In genomic region chr1:230124187-230125128, GRCh38 we compare ENCODE assay signal across 11 cellular contexts. TPM values are rescaled to one million over a fixed set of nuclear protein-coding genes. Genes with fewer than 3 reads are reported as not detected.
DNase-seq lines count a peak whose midpoint lies in the region; ATAC-seq, FAIRE-seq and TF ChIP-seq lines count a peak whose summit lies in the region.
"Had no signal": no experiment of that assay in that cellular context is flagged by ENCODE, and none has a peak within 500 bp of the region (broad histone marks: within the 10 kb centered on the region; RNA-seq: fewer than 3 reads in every experiment).

No MANE protein-coding gene starts in this region.

- BruUV-seq in HepG2 (replicated peaks; lab: Mats Ljungman, UMichigan) = no TSS peak

- no peaks in the 10 kb centered on the region for H3K9me3 ChIP-seq in BLaER1 treated with 17β-estradiol and CSF1 and Interleukin-3, amounts not matched to agents 10 nM and 100 nM (replicated peaks in 1 of 11)
- H3K9me3 ChIP-seq in HepG2 (ENCODE audit: low read length) = no peaks in the 10 kb centered on the region
- H3K9me3 ChIP-seq in esophagus muscularis mucosa = no peaks in the 10 kb centered on the region
- H3K9me3 ChIP-seq: mucosa of descending colon had no signal

- H3K36me3 ChIP-seq in BLaER1 treated with 17β-estradiol and CSF1 and Interleukin-3, amounts not matched to agents 10 nM and 100 nM = peaks cover 0 to 21% (median 0%) of the 10 kb centered on the region in 11 experiments; a peak in 6 of 22 replicates
- H3K36me3 ChIP-seq in GM23338 (ENCODE audit: insufficient read depth) (no peaks in the 10 kb centered on the region), HepG2 (replicated peaks in 1 of 2; ENCODE audit: control insufficient read depth in 1 of 2, insufficient read depth in 2 of 2, low read length in 2 of 2) (no peaks in the 10 kb centered on the region), esophagus muscularis mucosa (peaks cover 0 to 10% (median 4%) of the 10 kb centered on the region in 4 donors)

- no peak for ATAC-seq in GM23338
- no peak for ATAC-seq in HepG2
- no peak for ATAC-seq in GM18870 (IDR thresholded peaks at IDR 0.05; ENCODE audit: unreplicated experiment)

- TF ChIP-seq CTCF in GM23338 (conservative IDR thresholded peaks at IDR 0.05; ENCODE audit: low read depth in 2 of 2) = no peak
- TF ChIP-seq CTCF in HepG2 (CRISPR knock-in tag; IDR thresholded peaks at IDR 0.05) = no peak
- TF ChIP-seq CTCF in esophagus muscularis mucosa (IDR thresholded peaks at IDR 0.05) = no peak

- H3K4me2 ChIP-seq in BLaER1 treated with 17β-estradiol and CSF1 and Interleukin-3, amounts not matched to agents 10 nM and 100 nM = peak overlapping the region; percentile 68 to 99 (median 94)
- H3K4me2 ChIP-seq in GM23338 (no peak overlapping the region), HepG2 (ENCODE audit: low read depth, low read length) (peak overlapping the region; percentile 36)

- peaks cover 84 to 100% (median 100%) of the 10 kb centered on the region in 10 experiments for H3K4me1 ChIP-seq in BLaER1 treated with 17β-estradiol and CSF1 and Interleukin-3, amounts not matched to agents 10 nM and 100 nM
- peaks cover 23% of the 10 kb centered on the region; the same call in 1 of the 2 replicates for H3K4me1 ChIP-seq in GM23338 (ENCODE audit: insufficient read depth)
- H3K4me1 ChIP-seq in HepG2 (ENCODE audit: insufficient read depth, low read length) = peaks cover 49% of the 10 kb centered on the region
- H3K4me1 ChIP-seq in esophagus muscularis mucosa = peaks cover 21 to 91% (median 81%) of the 10 kb centered on the region in 4 donors

- DNase-seq in GM23338 (ENCODE audit: low spot score) = no peak
- DNase-seq in T-helper 2 cell treated with Interferon-gamma antibody and Interleukin-4, amounts not matched to agents 5 μg/mL and 100 μg/mL, for 36 hours (ENCODE audit: low spot score) = no peak
- DNase-seq in HepG2 (ENCODE audit: low spot score) = no peak
- no peak for DNase-seq in NCI-H774 (lab: John Stamatoyannopoulos, UW)
- DNase-seq in cardiac septum (ENCODE audit: low spot score) = no peak
- DNase-seq in esophagus muscularis mucosa (ENCODE audit: extremely low spot score) = no peak
- DNase-seq: activated CD4-positive, alpha-beta T cell treated with anti-CD3 and anti-CD28 coated beads, Interleukin-2, amount 50 U/mL, for 4 hours; EL; mucosa of descending colon had no signal

- H3K9ac ChIP-seq in BLaER1 treated with 17β-estradiol and CSF1 and Interleukin-3, amounts not matched to agents 10 nM and 100 nM = peak overlapping the region in 6 of 11 experiments; percentile 45 to 83 (median 65); a peak in 12 of 22 replicates
- H3K9ac ChIP-seq in HepG2 (ENCODE audit: insufficient read depth, low read depth, low read length) = no peak overlapping the region

- peaks cover 65% of the 10 kb centered on the region for H3K4me1 Mint-ChIP-seq in GM23338
- H3K4me1 Mint-ChIP-seq in T-helper 2 cell treated with Interferon-gamma antibody and Interleukin-4, amounts not matched to agents 5 μg/mL and 100 μg/mL, for 36 hours (ENCODE audit: low read depth) = peaks cover 57% of the 10 kb centered on the region

- H3K4me3 ChIP-seq in BLaER1 treated with 17β-estradiol and CSF1 and Interleukin-3, amounts not matched to agents 10 nM and 100 nM = peak overlapping the region in 3 of 10 experiments; percentile 18 to 50 (median 37); a peak in 5 of 20 replicates
- H3K4me3 ChIP-seq in GM23338 = no peak overlapping the region
- H3K4me3 ChIP-seq in HepG2 (replicated peaks in 1 of 3; ENCODE audit: insufficient read depth in 1 of 3, low read depth in 2 of 3, low read length in 3 of 3) = no peak overlapping the region
- H3K4me3 ChIP-seq in esophagus muscularis mucosa = no peak overlapping the region
- H3K4me3 ChIP-seq: mucosa of descending colon had no signal

- no peaks in the 10 kb centered on the region for H3K27me3 ChIP-seq in BLaER1 treated with 17β-estradiol and CSF1 and Interleukin-3, amounts not matched to agents 10 nM and 100 nM
- H3K27me3 ChIP-seq in GM23338 (ENCODE audit: insufficient read depth) (no peaks in the 10 kb centered on the region), HepG2 (ENCODE audit: control insufficient read depth in 1 of 2, insufficient read depth in 2 of 2, low read length in 2 of 2) (no peaks in the 10 kb centered on the region), esophagus muscularis mucosa (no peaks in the 10 kb centered on the region)

- TF ChIP-seq EP300 in HepG2 (IDR thresholded peaks at IDR 0.05; ENCODE audit: low read depth in 2 of 2, low read length in 2 of 2) = no peak
- TF ChIP-seq EP300 in HepG2 (CRISPR knock-in tag; IDR thresholded peaks at IDR 0.05; ENCODE audit: borderline replicate concordance) = no peak
- no peak for TF ChIP-seq EP300 in esophagus muscularis mucosa (IDR thresholded peaks at IDR 0.05)

- intact Hi-C loops in HepG2 (cut with micrococcal nuclease; ENCODE audit: unreplicated experiment) = loop anchor here (5.0 kb wide), 1 partner anchor 57 kb away; the partner anchor contains the start of gene GALNT2
- intact Hi-C loops in cardiac septum (cut with DNase I) = no loop called here
- intact Hi-C loops in esophagus muscularis mucosa (cut with DNase I) = no loop called here

- H3K9me2 ChIP-seq in GM23338 (ENCODE audit: insufficient read depth) = no peaks in the 10 kb centered on the region

- no peak for TF ChIP-seq POLR2A in HepG2 (IDR thresholded peaks at IDR 0.05; ENCODE audit: insufficient read depth in 1 of 2, low read depth in 2 of 2, low read length in 2 of 2)
- TF ChIP-seq POLR2A in esophagus muscularis mucosa (IDR thresholded peaks at IDR 0.05; ENCODE audit: low read depth) = no peak

- WGBS in HepG2 (ENCODE audit: low lambda C conversion rate) = 96% methylated on average over 8 of the region's 9 CpGs
- 66% methylated on average over 9 of the region's 9 CpGs for WGBS in esophagus muscularis mucosa

- H3K36me3 Mint-ChIP-seq in GM23338 (ENCODE audit: low read depth) = no peaks in the 10 kb centered on the region; the same call in 2 of the 3 replicates
- H3K36me3 Mint-ChIP-seq in T-helper 2 cell treated with Interferon-gamma antibody and Interleukin-4, amounts not matched to agents 5 μg/mL and 100 μg/mL, for 36 hours (ENCODE audit: low read depth) = peaks cover 2% of the 10 kb centered on the region

- TF ChIP-seq RAD21 in HepG2 (CRISPR knock-in tag; IDR thresholded peaks at IDR 0.05) = no peak

- H3K9me3 Mint-ChIP-seq in GM23338 = no peaks in the 10 kb centered on the region
- H3K9me3 Mint-ChIP-seq in T-helper 2 cell treated with Interferon-gamma antibody and Interleukin-4, amounts not matched to agents 5 μg/mL and 100 μg/mL, for 36 hours = no peaks in the 10 kb centered on the region

- no peak overlapping the region for H3K4me3 Mint-ChIP-seq in GM23338
- H3K4me3 Mint-ChIP-seq in T-helper 2 cell treated with Interferon-gamma antibody and Interleukin-4, amounts not matched to agents 5 μg/mL and 100 μg/mL, for 36 hours = peak overlapping the region; percentile 53

- in situ Hi-C loops in HepG2 (cut with HindIII; ENCODE audit: extremely low pct_ligation_motif_present, low pct_unique_long_range_greater_than_20kb) = no loop called here

- no peaks in the 10 kb centered on the region for H3F3A ChIP-seq in GM23338 (replicated peaks; ENCODE audit: low read depth)

- peaks cover 10 to 93% (median 74%) of the 10 kb centered on the region in 11 experiments; a peak in 20 of 22 replicates for H4K20me1 ChIP-seq in BLaER1 treated with 17β-estradiol and CSF1 and Interleukin-3, amounts not matched to agents 10 nM and 100 nM
- H4K20me1 ChIP-seq in GM23338 (replicated peaks; ENCODE audit: insufficient read depth) (peaks cover 3% of the 10 kb centered on the region), HepG2 (ENCODE audit: insufficient read depth, low read length) (no peaks in the 10 kb centered on the region)

- FAIRE-seq in HepG2 (lab: Jason Lieb, UNC) = no peak

- CTCF ChIA-PET in HepG2 (lab: Yijun Ruan, JAX; ENCODE audit: low intra/inter-chr PET ratio, low total read pairs) = no interaction called here

- H3K79me2 ChIP-seq in GM23338 (replicated peaks; ENCODE audit: insufficient read depth) = peaks cover 78% of the 10 kb centered on the region
- peaks cover 43% of the 10 kb centered on the region for H3K79me2 ChIP-seq in HepG2 (ENCODE audit: insufficient read depth, low read length)

- H3K27ac Mint-ChIP-seq in GM23338 = peak overlapping the region; percentile 21
- H3K27ac Mint-ChIP-seq in T-helper 2 cell treated with Interferon-gamma antibody and Interleukin-4, amounts not matched to agents 5 μg/mL and 100 μg/mL, for 36 hours = peak overlapping the region; percentile 79

- POLR2A ChIA-PET in HepG2 (lab: Yijun Ruan, JAX) = interaction anchor here (1.4 to 1.6 kb wide), 2 partner anchors 19 to 34 kb away, joined by 4 to 5 read pairs; no protein-coding TSS in a partner anchor

- H3K27me3 Mint-ChIP-seq in GM23338 (ENCODE audit: insufficient read depth, low read depth, poor library complexity) = peaks cover 11% of the 10 kb centered on the region
- H3K27me3 Mint-ChIP-seq in T-helper 2 cell treated with Interferon-gamma antibody and Interleukin-4, amounts not matched to agents 5 μg/mL and 100 μg/mL, for 36 hours (ENCODE audit: low read depth) = no peaks in the 10 kb centered on the region

- peak overlapping the region in 8 of 11 experiments; percentile 18 to 93 (median 82); a peak in 15 of 22 replicates for H3K27ac ChIP-seq in BLaER1 treated with 17β-estradiol and CSF1 and Interleukin-3, amounts not matched to agents 10 nM and 100 nM
- no peak overlapping the region for H3K27ac ChIP-seq in GM23338 (ENCODE audit: low read depth)
- H3K27ac ChIP-seq in HepG2 (ENCODE audit: extremely low read length, insufficient read depth, low read length) = peak overlapping the region; percentile 48
- H3K27ac ChIP-seq in esophagus muscularis mucosa (replicated peaks in 1 of 4) = peak overlapping the region in 2 of 4 donors; percentile 15 to 51

- no peak overlapping the region for H2AFZ ChIP-seq in GM23338
- H2AFZ ChIP-seq in HepG2 (ENCODE audit: low read length) = no peak overlapping the region

RNA-seq across cellular contexts. Expression of gene GALNT2, which starts 57.4 kb away (rescaled TPM):
- total RNA-seq in GM23338 (2014; rRNA removed; shearing (Covaris generic)) = 37.2 and 48.3 TPM in 2 replicates
- 17.8 and 19.2 TPM in 2 replicates for polyA plus RNA-seq in GM23338 (2016; fragmentation: Nextera tagmentation; extraction: Ambion mirVana)
- 18.1 and 39.6 TPM in 2 replicates for total RNA-seq in HepG2 (2016; rRNA removed; fragmentation: Illumina TruSeq; extraction: Trizol)
- total RNA-seq in HepG2 (2016; cell fraction: cytosol; rRNA removed; fragmentation: Illumina TruSeq; extraction: Trizol; ENCODE audit: low read depth) = 5.4 TPM in 2 replicates
- total RNA-seq in HepG2 (2016; cell fraction: insoluble cytoplasmic fraction; rRNA removed; fragmentation: Illumina TruSeq; extraction: Trizol) = 15.0 and 40.1 TPM in 2 replicates
- 12.5 and 13.0 TPM in 2 replicates for total RNA-seq in HepG2 (2016; cell fraction: membrane; rRNA removed; fragmentation: Illumina TruSeq; extraction: Trizol)
- 37.9 and 44.3 TPM in 2 replicates for total RNA-seq in HepG2 (2016; cell fraction: nucleus; rRNA removed; fragmentation: Illumina TruSeq; extraction: Trizol)
- polyA plus RNA-seq in HepG2 (2011; rRNA removed) = 39.3 and 44.2 TPM in 2 replicates
- polyA plus RNA-seq in HepG2 (2011; cell fraction: cytosol; rRNA removed) = 49.4 and 53.3 TPM in 2 replicates
- 41.5 and 42.3 TPM in 2 replicates for polyA plus RNA-seq in HepG2 (2011; cell fraction: nucleus; rRNA removed)
- polyA plus RNA-seq in HepG2 (2012) = 62.4 and 72.1 TPM in 2 replicates
- 5.6 and 5.7 TPM in 2 replicates for polyA plus RNA-seq in HepG2 (2016; cell fraction: cytosol; fragmentation: Illumina TruSeq; extraction: Trizol; ENCODE audit: low read depth)
- 17.3 and 20.6 TPM in 2 replicates for polyA plus RNA-seq in HepG2 (2016; cell fraction: insoluble cytoplasmic fraction; fragmentation: Illumina TruSeq; extraction: Trizol; ENCODE audit: low read depth)
- polyA plus RNA-seq in HepG2 (2016; cell fraction: membrane; fragmentation: Illumina TruSeq; extraction: Trizol; ENCODE audit: low read depth) = 9.2 TPM in 2 replicates
- 63.7 and 66.5 TPM in 2 replicates for polyA plus RNA-seq in HepG2 (2016; cell fraction: nucleus; fragmentation: Illumina TruSeq; extraction: Trizol; ENCODE audit: insufficient read depth, low read depth)
- polyA minus RNA-seq in HepG2 (2011; rRNA and poly(A)+ RNA removed; ENCODE audit: low replicate concordance) = 56.6 and 150 TPM in 2 replicates
- 31.7 and 33.5 TPM in 2 replicates for polyA minus RNA-seq in HepG2 (2011; cell fraction: cytosol; rRNA and poly(A)+ RNA removed)
- polyA minus RNA-seq in HepG2 (2011; cell fraction: nucleus; rRNA and poly(A)+ RNA removed) = 30.0 and 30.1 TPM in 2 replicates
- 29.3 TPM for total RNA-seq in cardiac septum
- total RNA-seq in esophagus muscularis mucosa = 100 to 1,000 TPM in 3 of 4 donors, 10 to 100 TPM in 1; 89.6 to 145 (median 129) TPM
